Comparison of ENCODE assay signal across 20 cellular contexts in genomic region chr12:29273178-29273843, GRCh38.
"Had no signal": no experiment of that assay in that cellular context is flagged by ENCODE, and none has a peak within 500 bp of the region (broad histone marks: within the 10 kb centered on the region; RNA-seq: fewer than 3 reads in every experiment).

No MANE protein-coding gene starts in this region.

- H3K27me3 ChIP-seq: heart left ventricle, neutrophil, spleen, stomach, transverse colon had no signal

- H3K4me3 ChIP-seq: heart left ventricle, left ventricle myocardium inferior, lower lobe of right lung, spleen, stomach, thoracic aorta, transverse colon had no signal

- H3K36me3 Mint-ChIP-seq: natural killer cell treated with Interleukin-12 subunit alpha and Interleukin-12 subunit beta and Interleukin-15 and Interleukin-18, amount 100 ng/mL, for 72 hours had no signal

- H3K9me3 Mint-ChIP-seq: dendritic cell treated with granulocyte-macrophage colony-stimulating factor and Interleukin-4, amounts not matched to agents 40 ng/mL and 50 ng/mL, for 4 days; natural killer cell treated with Interleukin-12 subunit alpha and Interleukin-12 subunit beta and Interleukin-15 and Interleukin-18, amount 100 ng/mL, for 72 hours had no signal

- H3K36me3 ChIP-seq: left ventricle myocardium inferior, lower lobe of right lung, thoracic aorta, transverse colon had no signal

- H3K27ac Mint-ChIP-seq: dendritic cell treated with granulocyte-macrophage colony-stimulating factor and Interleukin-4, amounts not matched to agents 40 ng/mL and 50 ng/mL, for 4 days; natural killer cell treated with Interleukin-12 subunit alpha and Interleukin-12 subunit beta and Interleukin-15 and Interleukin-18, amount 100 ng/mL, for 72 hours had no signal

- H3K27ac ChIP-seq: heart left ventricle, left ventricle myocardium inferior, lower lobe of right lung, neutrophil, spleen, stomach, thoracic aorta, transverse colon had no signal

- H3K4me3 Mint-ChIP-seq: dendritic cell treated with granulocyte-macrophage colony-stimulating factor and Interleukin-4, amounts not matched to agents 40 ng/mL and 50 ng/mL, for 4 days; natural killer cell treated with Interleukin-12 subunit alpha and Interleukin-12 subunit beta and Interleukin-15 and Interleukin-18, amount 100 ng/mL, for 72 hours had no signal

- H3K27me3 Mint-ChIP-seq: natural killer cell treated with Interleukin-12 subunit alpha and Interleukin-12 subunit beta and Interleukin-15 and Interleukin-18, amount 100 ng/mL, for 72 hours had no signal

- H3K9me3 ChIP-seq: heart left ventricle, left ventricle myocardium inferior, lower lobe of right lung, neutrophil, spleen, stomach, thoracic aorta, transverse colon had no signal

- DNase-seq: foreskin melanocyte; heart left ventricle; hippocampal formation; left ventricle myocardium inferior; lower lobe of right lung; mesenchymal stem cell; midbrain; spleen; stimulated activated CD4-positive, alpha-beta T cell treated with anti-CD3 and anti-CD28 coated beads, Interleukin-15, amount 100 ng/mL, for 24 hours; stimulated activated CD4-positive, alpha-beta T cell treated with anti-CD3 and anti-CD28 coated beads, Interleukin-1b, Interleukin-23, amount 100 ng/mL, for 48 hours; stimulated activated CD4-positive, alpha-beta T cell treated with anti-CD3 and anti-CD28 coated beads, Interleukin-4, amount 100 ng/mL, for 24 hours; stimulated activated naive CD4-positive, alpha-beta T cell; stomach; substantia nigra; transverse colon had no signal

- H3K4me1 ChIP-seq: heart left ventricle, left ventricle myocardium inferior, lower lobe of right lung, spleen, stomach, transverse colon had no signal

- ATAC-seq: heart left ventricle; lower lobe of right lung; natural killer cell treated with Interleukin-12 subunit alpha and Interleukin-12 subunit beta and Interleukin-15 and Interleukin-18, amount 100 ng/mL, for 72 hours; sciatic nerve had no signal
